In genomic region chr1:182392045-182393028, GRCh38 we compare ENCODE assay signal across 1 cellular context.
TF ChIP-seq lines count a peak whose summit lies in the region.

No MANE protein-coding gene starts in this region.

TF ChIP-seq in K562, 482 proteins besides CTCF, POLR2A, EP300 and RAD21 (continued from another document and continues in another):
- TF ChIP-seq ZNF609 (CRISPR knock-in tag; IDR thresholded peaks at IDR 0.05; ENCODE audit: borderline replicate concordance) (no peak), C11orf30 (IDR thresholded peaks at IDR 0.05; ENCODE audit: low read depth) (no peak), IFI16 (CRISPR knock-in tag; IDR thresholded peaks at IDR 0.05) (no peak), STAT6 (CRISPR knock-in tag; IDR thresholded peaks at IDR 0.05) (no peak), TAF9B (IDR thresholded peaks at IDR 0.05; ENCODE audit: partially characterized antibody) (no peak), USF1 (CRISPR knock-in tag; IDR thresholded peaks at IDR 0.05) (no peak), SMARCC2 (IDR thresholded peaks at IDR 0.05; ENCODE audit: low read depth) (no peak), YBX1 (IDR thresholded peaks at IDR 0.05) (no peak), OTX1 (CRISPR knock-in tag; IDR thresholded peaks at IDR 0.05) (no peak), TEAD1 (CRISPR knock-in tag; IDR thresholded peaks at IDR 0.05) (peak in 1 of 2 experiments; percentile 40; a peak in 1 of 4 replicates), PCBP2 (IDR thresholded peaks at IDR 0.05; ENCODE audit: low read depth, low read length, poor library complexity, severe bottlenecking) (no peak), MAFK (IDR thresholded peaks at IDR 0.05; ENCODE audit: low read length) (no peak), ZNF592 (IDR thresholded peaks at IDR 0.05) (peak; percentile 61; the same call in 1 of the 2 replicates), ZC3H8 (IDR thresholded peaks at IDR 0.05) (no peak), NR2C2 (CRISPR knock-in tag; IDR thresholded peaks at IDR 0.05) (no peak), NR2C2 (tag; IDR thresholded peaks at IDR 0.05) (peak; percentile 8; the same call in 1 of the 2 replicates), ZBTB5 (IDR thresholded peaks at IDR 0.05) (no peak), ZBTB17 (CRISPR knock-in tag; IDR thresholded peaks at IDR 0.05) (peak; percentile 36; the same call in 1 of the 2 replicates), ZNF561 (CRISPR knock-in tag; conservative IDR thresholded peaks at IDR 0.05) (no peak), PHB2 (IDR thresholded peaks at IDR 0.05; ENCODE audit: low read depth) (no peak), FOXP1 (CRISPR knock-in tag; IDR thresholded peaks at IDR 0.05) (no peak), TCFL5 (CRISPR knock-in tag; conservative IDR thresholded peaks at IDR 0.05) (0 out of 2 replicates have a peak, but pooled peaks have one; percentile 28), SREBF1 (IDR thresholded peaks at IDR 0.05; ENCODE audit: borderline replicate concordance, low read depth, low read length) (no peak), L3MBTL2 (IDR thresholded peaks at IDR 0.05) (no peak), DACH1 (IDR thresholded peaks at IDR 0.05; ENCODE audit: partially characterized antibody) (no peak), RFX1 (IDR thresholded peaks at IDR 0.05) (no peak), MNT (conservative IDR thresholded peaks at IDR 0.05) (no peak), ZNF740 (CRISPR knock-in tag; IDR thresholded peaks at IDR 0.05) (no peak), ZNF740 (tag; IDR thresholded peaks at IDR 0.05) (0 out of 4 replicates have a peak, but pooled peaks of 1 of the 2 experiments have one; percentile 3), ILF3 (IDR thresholded peaks at IDR 0.05; ENCODE audit: borderline replicate concordance) (no peak), PREB (CRISPR knock-in tag; IDR thresholded peaks at IDR 0.05) (peak; percentile 41; the same call in 1 of the 2 replicates), ZNF134 (CRISPR knock-in tag; conservative IDR thresholded peaks at IDR 0.05) (no peak), ZBTB7A (IDR thresholded peaks at IDR 0.05; ENCODE audit: borderline replicate concordance, control insufficient read depth, low read depth, low read length) (peak; percentile 85), LCOR (CRISPR knock-in tag; IDR thresholded peaks at IDR 0.05) (peak; percentile 35; the same call in 1 of the 2 replicates), RB1 (IDR thresholded peaks at IDR 0.05; ENCODE audit: low read depth) (no peak), RNF2 (IDR thresholded peaks at IDR 0.05) (no peak), CREB3L1 (IDR thresholded peaks at IDR 0.05; ENCODE audit: borderline replicate concordance, low read depth) (0 out of 2 replicates have a peak, but pooled peaks have one; percentile 16), SRF (CRISPR knock-in tag; IDR thresholded peaks at IDR 0.05) (no peak; a peak in 1 of 4 replicates), ZNF408 (CRISPR knock-in tag; IDR thresholded peaks at IDR 0.05; ENCODE audit: low read depth) (no peak), MEF2A (IDR thresholded peaks at IDR 0.05; ENCODE audit: control insufficient read depth, low read depth, low read length) (no peak; the same call in 1 of the 2 replicates), LARP7 (IDR thresholded peaks at IDR 0.05) (no peak), FOXO4 (CRISPR knock-in tag; IDR thresholded peaks at IDR 0.05) (no peak)
